Comparison of ENCODE assay signal across 1 cellular context in genomic region chr14:105045710-105046326, GRCh38.
TF ChIP-seq lines count a peak whose summit lies in the region.

No MANE protein-coding gene starts in this region.

TF ChIP-seq in HepG2, 621 proteins besides CTCF, POLR2A, EP300 and RAD21 (continued from another document and continues in another):
- TF ChIP-seq, protein P1, sequence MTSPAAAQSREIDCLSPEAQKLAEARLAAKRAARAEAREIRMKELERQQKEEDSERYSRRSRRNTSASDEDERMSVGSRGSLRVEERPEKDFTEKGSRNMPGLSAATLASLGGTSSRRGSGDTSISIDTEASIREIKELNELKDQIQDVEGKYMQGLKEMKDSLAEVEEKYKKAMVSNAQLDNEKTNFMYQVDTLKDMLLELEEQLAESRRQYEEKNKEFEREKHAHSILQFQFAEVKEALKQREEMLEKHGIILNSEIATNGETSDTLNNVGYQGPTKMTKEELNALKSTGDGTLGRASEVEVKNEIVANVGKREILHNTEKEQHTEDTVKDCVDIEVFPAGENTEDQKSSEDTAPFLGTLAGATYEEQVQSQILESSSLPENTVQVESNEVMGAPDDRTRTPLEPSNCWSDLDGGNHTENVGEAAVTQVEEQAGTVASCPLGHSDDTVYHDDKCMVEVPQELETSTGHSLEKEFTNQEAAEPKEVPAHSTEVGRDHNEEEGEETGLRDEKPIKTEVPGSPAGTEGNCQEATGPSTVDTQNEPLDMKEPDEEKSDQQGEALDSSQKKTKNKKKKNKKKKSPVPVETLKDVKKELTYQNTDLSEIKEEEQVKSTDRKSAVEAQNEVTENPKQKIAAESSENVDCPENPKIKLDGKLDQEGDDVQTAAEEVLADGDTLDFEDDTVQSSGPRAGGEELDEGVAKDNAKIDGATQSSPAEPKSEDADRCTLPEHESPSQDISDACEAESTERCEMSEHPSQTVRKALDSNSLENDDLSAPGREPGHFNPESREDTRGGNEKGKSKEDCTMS (CRISPR knock-in tag; conservative IDR thresholded peaks at IDR 0.05): no peak
- TF ChIP-seq, protein P2, sequence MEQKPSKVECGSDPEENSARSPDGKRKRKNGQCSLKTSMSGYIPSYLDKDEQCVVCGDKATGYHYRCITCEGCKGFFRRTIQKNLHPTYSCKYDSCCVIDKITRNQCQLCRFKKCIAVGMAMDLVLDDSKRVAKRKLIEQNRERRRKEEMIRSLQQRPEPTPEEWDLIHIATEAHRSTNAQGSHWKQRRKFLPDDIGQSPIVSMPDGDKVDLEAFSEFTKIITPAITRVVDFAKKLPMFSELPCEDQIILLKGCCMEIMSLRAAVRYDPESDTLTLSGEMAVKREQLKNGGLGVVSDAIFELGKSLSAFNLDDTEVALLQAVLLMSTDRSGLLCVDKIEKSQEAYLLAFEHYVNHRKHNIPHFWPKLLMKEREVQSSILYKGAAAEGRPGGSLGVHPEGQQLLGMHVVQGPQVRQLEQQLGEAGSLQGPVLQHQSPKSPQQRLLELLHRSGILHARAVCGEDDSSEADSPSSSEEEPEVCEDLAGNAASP (CRISPR knock-in tag; IDR thresholded peaks at IDR 0.05; ENCODE audit: borderline replicate concordance): peak; percentile 62
- TF ChIP-seq NRL (CRISPR knock-in tag; IDR thresholded peaks at IDR 0.05; ENCODE audit: borderline replicate concordance) (0 out of 2 replicates have a peak, but pooled peaks have one; percentile 34), CREB1 (IDR thresholded peaks at IDR 0.05) (no peak), CREB1 (CRISPR knock-in tag; IDR thresholded peaks at IDR 0.05) (no peak), ZBED4 (CRISPR knock-in tag; IDR thresholded peaks at IDR 0.05; ENCODE audit: borderline replicate concordance) (peak; percentile 96), ZNF605 (CRISPR knock-in tag; IDR thresholded peaks at IDR 0.05) (no peak), ZNF878 (CRISPR knock-in tag; IDR thresholded peaks at IDR 0.05) (no peak), ZBTB3 (CRISPR knock-in tag; IDR thresholded peaks at IDR 0.05; ENCODE audit: borderline replicate concordance, low read depth) (no peak), JUND (CRISPR knock-in tag; IDR thresholded peaks at IDR 0.05) (no peak), CCDC6 (CRISPR knock-in tag; IDR thresholded peaks at IDR 0.05) (no peak), ATF7-NPFF (CRISPR knock-in tag; IDR thresholded peaks at IDR 0.05; ENCODE audit: low read depth) (peak; percentile 51; the same call in 1 of the 2 replicates), KMT2B (CRISPR knock-in tag; IDR thresholded peaks at IDR 0.05) (no peak), ZNF432 (CRISPR knock-in tag; IDR thresholded peaks at IDR 0.05; ENCODE audit: borderline replicate concordance) (no peak), HOXA9 (CRISPR knock-in tag; IDR thresholded peaks at IDR 0.05; ENCODE audit: borderline replicate concordance) (no peak), CHD4 (IDR thresholded peaks at IDR 0.05; ENCODE audit: borderline replicate concordance, low read length) (no peak), ZBTB38 (CRISPR knock-in tag; IDR thresholded peaks at IDR 0.05) (0 out of 2 replicates have a peak, but pooled peaks have one; percentile 26), PLSCR1 (CRISPR knock-in tag; IDR thresholded peaks at IDR 0.05; ENCODE audit: borderline replicate concordance) (no peak), ZNF17 (CRISPR knock-in tag; IDR thresholded peaks at IDR 0.05) (no peak), RERE (CRISPR knock-in tag; IDR thresholded peaks at IDR 0.05; ENCODE audit: low read depth) (no peak), KLF11 (CRISPR knock-in tag; IDR thresholded peaks at IDR 0.05) (no peak), HOXA5 (CRISPR knock-in tag; IDR thresholded peaks at IDR 0.05) (peak; percentile 44; the same call in 1 of the 2 replicates), ZNF546 (CRISPR knock-in tag; conservative IDR thresholded peaks at IDR 0.05) (no peak), ZNF577 (CRISPR knock-in tag; IDR thresholded peaks at IDR 0.05; ENCODE audit: borderline replicate concordance, low read depth) (no peak), SALL1 (CRISPR knock-in tag; IDR thresholded peaks at IDR 0.05) (peak; percentile 68; the same call in 1 of the 2 replicates), MED1 (CRISPR knock-in tag; IDR thresholded peaks at IDR 0.05) (peak; percentile 56), SIN3B (IDR thresholded peaks at IDR 0.05; ENCODE audit: low read length) (no peak), ZNF678 (CRISPR knock-in tag; IDR thresholded peaks at IDR 0.05) (no peak), PHF21A (CRISPR knock-in tag; IDR thresholded peaks at IDR 0.05) (peak; percentile 73), SP1 (IDR thresholded peaks at IDR 0.05) (no peak), SP1 (CRISPR knock-in tag; IDR thresholded peaks at IDR 0.05) (no peak), U2AF1 (optimal IDR thresholded peaks at IDR 0.05; ENCODE audit: low read depth, low read length) (no peak), ZNF672 (CRISPR knock-in tag; IDR thresholded peaks at IDR 0.05) (no peak), ZNF350 (CRISPR knock-in tag; IDR thresholded peaks at IDR 0.05; ENCODE audit: borderline replicate concordance, low read depth) (no peak; the same call in 1 of the 2 replicates), SP5 (CRISPR knock-in tag; IDR thresholded peaks at IDR 0.05; ENCODE audit: borderline replicate concordance, low read depth) (no peak), PTBP1 (IDR thresholded peaks at IDR 0.05; ENCODE audit: low read depth, low read length, poor library complexity, severe bottlenecking) (peak; percentile 65), ZNF792 (CRISPR knock-in tag; IDR thresholded peaks at IDR 0.05) (no peak), KDM2A (CRISPR knock-in tag; IDR thresholded peaks at IDR 0.05; ENCODE audit: borderline replicate concordance, low read depth) (peak; percentile 91)
- TF ChIP-seq, protein P3, sequence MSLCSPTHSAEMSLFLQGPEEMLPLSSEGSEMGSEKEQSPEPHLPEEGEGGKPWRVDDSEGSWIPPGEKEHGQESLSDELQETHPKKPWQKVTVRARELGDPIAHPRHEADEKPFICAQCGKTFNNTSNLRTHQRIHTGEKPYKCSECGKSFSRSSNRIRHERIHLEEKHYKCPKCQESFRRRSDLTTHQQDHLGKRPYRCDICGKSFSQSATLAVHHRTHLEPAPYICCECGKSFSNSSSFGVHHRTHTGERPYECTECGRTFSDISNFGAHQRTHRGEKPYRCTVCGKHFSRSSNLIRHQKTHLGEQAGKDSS (CRISPR knock-in tag; IDR thresholded peaks at IDR 0.05; ENCODE audit: borderline replicate concordance, low read depth): no peak
- TF ChIP-seq, protein P4, sequence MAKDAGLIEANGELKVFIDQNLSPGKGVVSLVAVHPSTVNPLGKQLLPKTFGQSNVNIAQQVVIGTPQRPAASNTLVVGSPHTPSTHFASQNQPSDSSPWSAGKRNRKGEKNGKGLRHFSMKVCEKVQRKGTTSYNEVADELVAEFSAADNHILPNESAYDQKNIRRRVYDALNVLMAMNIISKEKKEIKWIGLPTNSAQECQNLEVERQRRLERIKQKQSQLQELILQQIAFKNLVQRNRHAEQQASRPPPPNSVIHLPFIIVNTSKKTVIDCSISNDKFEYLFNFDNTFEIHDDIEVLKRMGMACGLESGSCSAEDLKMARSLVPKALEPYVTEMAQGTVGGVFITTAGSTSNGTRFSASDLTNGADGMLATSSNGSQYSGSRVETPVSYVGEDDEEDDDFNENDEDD (CRISPR knock-in tag; IDR thresholded peaks at IDR 0.05; ENCODE audit: borderline replicate concordance): peak; percentile 68; the same call in 1 of the 2 replicates
- TF ChIP-seq, protein P5, sequence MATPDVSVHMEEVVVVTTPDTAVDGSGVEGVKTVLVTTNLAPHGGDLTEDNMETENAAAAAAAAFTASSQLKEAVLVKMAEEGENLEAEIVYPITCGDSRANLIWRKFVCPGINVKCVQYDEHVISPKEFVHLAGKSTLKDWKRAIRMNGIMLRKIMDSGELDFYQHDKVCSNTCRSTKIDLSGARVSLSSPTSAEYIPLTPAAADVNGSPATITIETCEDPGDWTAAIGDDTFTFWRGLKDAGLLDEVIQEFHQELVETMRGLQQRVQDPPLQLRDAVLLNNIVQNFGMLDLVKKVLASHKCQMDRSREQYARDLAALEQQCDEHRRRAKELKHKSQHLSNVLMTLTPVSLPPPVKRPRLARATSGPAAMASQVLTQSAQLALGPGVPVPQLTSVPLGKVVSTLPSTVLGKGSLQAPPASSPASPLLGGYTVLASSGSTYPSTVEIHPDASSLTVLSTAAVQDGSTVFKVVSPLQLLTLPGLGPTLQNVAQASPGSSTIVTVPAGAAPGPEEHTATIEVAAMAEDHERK (CRISPR knock-in tag; IDR thresholded peaks at IDR 0.05; ENCODE audit: low read depth): no peak
- TF ChIP-seq, protein P6, sequence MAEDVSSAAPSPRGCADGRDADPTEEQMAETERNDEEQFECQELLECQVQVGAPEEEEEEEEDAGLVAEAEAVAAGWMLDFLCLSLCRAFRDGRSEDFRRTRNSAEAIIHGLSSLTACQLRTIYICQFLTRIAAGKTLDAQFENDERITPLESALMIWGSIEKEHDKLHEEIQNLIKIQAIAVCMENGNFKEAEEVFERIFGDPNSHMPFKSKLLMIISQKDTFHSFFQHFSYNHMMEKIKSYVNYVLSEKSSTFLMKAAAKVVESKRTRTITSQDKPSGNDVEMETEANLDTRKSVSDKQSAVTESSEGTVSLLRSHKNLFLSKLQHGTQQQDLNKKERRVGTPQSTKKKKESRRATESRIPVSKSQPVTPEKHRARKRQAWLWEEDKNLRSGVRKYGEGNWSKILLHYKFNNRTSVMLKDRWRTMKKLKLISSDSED (CRISPR knock-in tag; IDR thresholded peaks at IDR 0.05): no peak
- TF ChIP-seq, protein P7, sequence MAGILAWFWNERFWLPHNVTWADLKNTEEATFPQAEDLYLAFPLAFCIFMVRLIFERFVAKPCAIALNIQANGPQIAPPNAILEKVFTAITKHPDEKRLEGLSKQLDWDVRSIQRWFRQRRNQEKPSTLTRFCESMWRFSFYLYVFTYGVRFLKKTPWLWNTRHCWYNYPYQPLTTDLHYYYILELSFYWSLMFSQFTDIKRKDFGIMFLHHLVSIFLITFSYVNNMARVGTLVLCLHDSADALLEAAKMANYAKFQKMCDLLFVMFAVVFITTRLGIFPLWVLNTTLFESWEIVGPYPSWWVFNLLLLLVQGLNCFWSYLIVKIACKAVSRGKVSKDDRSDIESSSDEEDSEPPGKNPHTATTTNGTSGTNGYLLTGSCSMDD (CRISPR knock-in tag; IDR thresholded peaks at IDR 0.05): no peak
